In the genomic region with DNA sequence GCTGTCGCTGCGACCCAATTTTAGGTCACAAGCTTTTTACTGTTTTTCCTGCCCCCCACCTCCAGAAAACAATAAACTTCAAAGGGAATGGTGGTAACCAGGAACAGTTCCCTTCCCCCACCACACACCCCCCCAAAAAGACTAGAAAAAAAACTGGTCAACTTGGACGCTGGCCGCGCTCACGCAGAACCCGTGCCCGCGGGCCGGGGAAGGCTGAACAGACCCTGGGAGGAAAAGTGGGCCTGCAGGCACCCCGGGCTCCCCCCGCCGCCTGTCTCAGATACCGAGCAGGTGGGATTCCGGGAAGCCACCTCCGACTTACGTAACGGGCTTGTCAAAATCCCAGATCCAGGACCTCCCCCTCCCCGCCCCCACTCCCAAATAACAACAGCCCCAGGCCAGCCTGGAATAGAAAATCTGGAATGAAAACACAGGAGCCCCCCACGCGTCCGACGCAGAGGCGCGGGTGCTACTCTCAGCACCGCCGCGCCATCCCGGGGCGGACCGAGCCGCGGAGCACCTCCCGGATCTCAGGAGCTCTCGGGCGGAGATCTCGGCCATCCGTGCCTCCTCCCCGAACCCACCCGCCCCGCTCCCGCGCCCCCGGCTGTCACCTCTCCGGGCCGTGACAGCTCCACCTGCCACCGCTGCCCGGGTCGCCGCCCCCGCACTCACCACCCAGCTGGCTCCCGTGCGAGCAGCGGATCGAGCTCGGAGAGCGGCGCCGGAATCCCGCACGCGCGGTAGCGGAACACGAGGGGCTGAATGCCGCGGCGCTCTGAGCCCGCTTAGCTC, we compare ENCODE assay signal across 1 cellular context.
TF ChIP-seq lines count a peak whose summit lies in the region.

No MANE protein-coding gene starts in this region.

TF ChIP-seq in K562, 482 proteins besides CTCF, POLR2A, EP300 and RAD21 (continued from another document):
- TF ChIP-seq VEZF1 (CRISPR knock-in tag; IDR thresholded peaks at IDR 0.05) (peak; percentile 80), SRSF1 (IDR thresholded peaks at IDR 0.05; ENCODE audit: low read depth, low read length) (no peak), NBN (IDR thresholded peaks at IDR 0.05; ENCODE audit: low read depth) (0 out of 2 replicates have a peak, but pooled peaks have one; percentile 20), RBM22 (IDR thresholded peaks at IDR 0.05; ENCODE audit: low read depth, low read length, poor library complexity, severe bottlenecking) (peak; percentile 56), CREM (IDR thresholded peaks at IDR 0.05; ENCODE audit: low read depth) (peak; percentile 28; the same call in 1 of the 2 replicates), ZNF24 (IDR thresholded peaks at IDR 0.05) (no peak), E2F8 (IDR thresholded peaks at IDR 0.05; ENCODE audit: low read depth, partially characterized antibody) (no peak), RFX5 (IDR thresholded peaks at IDR 0.05; ENCODE audit: low read depth, low read length) (no peak), RBFOX2 (IDR thresholded peaks at IDR 0.05; ENCODE audit: low read depth, low read length) (peak; percentile 84), JUNB (CRISPR knock-in tag; conservative IDR thresholded peaks at IDR 0.05) (no peak), BHLHE40 (IDR thresholded peaks at IDR 0.05; ENCODE audit: low read length) (peak; percentile 70)
- TF ChIP-seq, protein P1, sequence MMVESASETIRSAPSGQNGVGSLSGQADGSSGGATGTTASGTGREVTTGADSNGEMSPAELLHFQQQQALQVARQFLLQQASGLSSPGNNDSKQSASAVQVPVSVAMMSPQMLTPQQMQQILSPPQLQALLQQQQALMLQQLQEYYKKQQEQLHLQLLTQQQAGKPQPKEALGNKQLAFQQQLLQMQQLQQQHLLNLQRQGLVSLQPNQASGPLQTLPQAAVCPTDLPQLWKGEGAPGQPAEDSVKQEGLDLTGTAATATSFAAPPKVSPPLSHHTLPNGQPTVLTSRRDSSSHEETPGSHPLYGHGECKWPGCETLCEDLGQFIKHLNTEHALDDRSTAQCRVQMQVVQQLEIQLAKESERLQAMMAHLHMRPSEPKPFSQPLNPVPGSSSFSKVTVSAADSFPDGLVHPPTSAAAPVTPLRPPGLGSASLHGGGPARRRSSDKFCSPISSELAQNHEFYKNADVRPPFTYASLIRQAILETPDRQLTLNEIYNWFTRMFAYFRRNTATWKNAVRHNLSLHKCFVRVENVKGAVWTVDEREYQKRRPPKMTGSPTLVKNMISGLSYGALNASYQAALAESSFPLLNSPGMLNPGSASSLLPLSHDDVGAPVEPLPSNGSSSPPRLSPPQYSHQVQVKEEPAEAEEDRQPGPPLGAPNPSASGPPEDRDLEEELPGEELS (CRISPR knock-in tag; IDR thresholded peaks at IDR 0.05; ENCODE audit: borderline replicate concordance) = 0 out of 2 replicates have a peak, but pooled peaks have one; percentile 50
